In genomic region chr10:77696584-77696983, GRCh38 we compare ENCODE assay signal across 6 cellular contexts.
"Had no signal": no experiment of that assay in that cellular context is flagged by ENCODE, and none has a peak within 500 bp of the region (broad histone marks: within the 10 kb centered on the region; RNA-seq: fewer than 3 reads in every experiment).

No MANE protein-coding gene starts in this region.

- H3K27me3 Mint-ChIP-seq: IgD-negative memory B cell had no signal

- H3K36me3 Mint-ChIP-seq: IgD-negative memory B cell had no signal

- DNase-seq: IMR-90, KBM-7 had no signal

- ATAC-seq: HepG2, K562 had no signal

- H3K27ac ChIP-seq: HL-60 had no signal

- H3K27ac Mint-ChIP-seq: IgD-negative memory B cell had no signal

- H3K4me3 ChIP-seq: K562 had no signal
